ENCODE assay signal across 18 cellular contexts in the genomic region with DNA sequence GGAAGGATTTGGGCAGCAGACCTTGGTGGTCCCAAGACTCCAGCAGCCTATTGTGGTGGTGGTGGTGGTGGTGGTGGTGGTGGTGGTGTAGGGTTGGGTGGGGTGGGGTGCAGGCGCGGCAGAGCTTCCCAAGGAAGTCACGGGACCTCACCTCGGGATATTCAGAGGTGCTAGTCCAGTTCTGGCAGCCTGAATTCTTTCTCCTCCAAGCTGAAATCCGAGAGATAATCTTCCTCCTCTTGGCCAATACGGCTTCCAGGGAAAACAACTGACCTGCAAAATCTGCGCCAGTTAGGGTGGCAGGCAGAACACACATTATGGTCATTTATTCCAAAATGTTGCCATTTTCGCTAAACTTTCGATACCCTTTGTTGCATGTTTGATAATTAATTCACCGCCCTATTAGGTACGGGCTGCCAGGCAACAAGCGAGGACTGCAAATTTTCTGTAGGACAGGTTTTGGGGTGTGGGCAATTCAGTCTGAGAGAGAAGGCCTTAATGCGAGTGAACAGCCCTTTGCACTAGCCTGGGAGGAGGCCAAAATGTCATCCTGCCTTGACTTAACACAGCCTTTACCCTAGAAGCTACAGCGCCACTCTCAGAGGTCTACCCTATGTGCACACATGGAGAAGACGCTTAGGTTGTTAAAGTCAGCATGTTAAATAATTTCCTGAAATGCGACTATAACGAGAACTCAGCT. TPM values are rescaled to one million over a fixed set of nuclear protein-coding genes. Genes with fewer than 3 reads are reported as not detected.
"Had no signal": no experiment of that assay in that cellular context is flagged by ENCODE, and none has a peak within 500 bp of the region (broad histone marks: within the 10 kb centered on the region; RNA-seq: fewer than 3 reads in every experiment).

No MANE protein-coding gene starts in this region.

- H3K27me3 ChIP-seq: cardiac muscle cell, colonic mucosa, right lobe of liver had no signal

- H3K4me3 ChIP-seq: cardiac muscle cell, colonic mucosa, right lobe of liver had no signal

- H3K9me3 ChIP-seq: colonic mucosa, neutrophil, right lobe of liver, thoracic aorta had no signal

- DNase-seq: activated effector memory CD4-positive, alpha-beta T cell treated with Interleukin-2 at 50 U/mL for 16 hours; activated T-cell treated with anti-CD3 and anti-CD28 coated beads, Interleukin-2, amount 50 U/mL, for 1 hour; effector CD8-positive, alpha-beta T cell; hippocampal formation; naive thymus-derived CD8-positive, alpha-beta T cell; right lobe of liver; stimulated activated CD4-positive, alpha-beta T cell treated with anti-CD3 and anti-CD28 coated beads, Interleukin-4, amount 100 ng/mL, for 1 hour; stimulated activated CD8-positive, alpha-beta memory T cell treated with anti-CD3 and anti-CD28 coated beads, Interleukin-4, amount 100 ng/mL, for 48 hours; stimulated activated naive CD8-positive, alpha-beta T cell treated with anti-CD3 and anti-CD28 coated beads, Interleukin-15, Interleukin-2, amounts not matched to agents 100 U/mL and 50 U/mL, for 24 hours had no signal

- ATAC-seq: naive thymus-derived CD8-positive, alpha-beta T cell; right lobe of liver; stimulated activated naive CD8-positive, alpha-beta T cell treated with anti-CD3 and anti-CD28 coated beads, Interleukin-15, Interleukin-2, amounts not matched to agents 100 U/mL and 50 U/mL, for 24 hours had no signal

- H3K36me3 ChIP-seq: cardiac muscle cell, colonic mucosa, neutrophil, right lobe of liver, thoracic aorta had no signal

- H3K4me3 Mint-ChIP-seq: activated naive CD8-positive, alpha-beta T cell; T-helper 1 cell treated with Interleukin-12 subunit alpha and Interleukin-12 subunit beta and Interleukin-4 antibody, amounts not matched to agents 30 μg/mL and 1 μg/mL, for 36 hours had no signal

- H3K36me3 Mint-ChIP-seq: activated naive CD8-positive, alpha-beta T cell; naive thymus-derived CD8-positive, alpha-beta T cell had no signal

- H3K9me3 Mint-ChIP-seq: naive thymus-derived CD8-positive, alpha-beta T cell; T-helper 1 cell treated with Interleukin-12 subunit alpha and Interleukin-12 subunit beta and Interleukin-4 antibody, amounts not matched to agents 30 μg/mL and 1 μg/mL, for 36 hours had no signal

- H3K27ac ChIP-seq: cardiac muscle cell, colonic mucosa, epithelial cell of prostate, neutrophil, right lobe of liver, thoracic aorta had no signal

- H3K4me1 ChIP-seq: colonic mucosa, right lobe of liver had no signal

- H3K27ac Mint-ChIP-seq: activated naive CD8-positive, alpha-beta T cell; naive thymus-derived CD8-positive, alpha-beta T cell; T-helper 1 cell treated with Interleukin-12 subunit alpha and Interleukin-12 subunit beta and Interleukin-4 antibody, amounts not matched to agents 30 μg/mL and 1 μg/mL, for 36 hours had no signal

RNA-seq across cellular contexts. Expression of gene ZBTB8B, which starts 37.5 kb away (rescaled TPM):
- total RNA-seq: colonic mucosa; glomerular endothelial cell; mononuclear cell; naive thymus-derived CD8-positive, alpha-beta T cell; right lobe of liver; thoracic aorta had no signal
- polyA plus RNA-seq: naive thymus-derived CD8-positive, alpha-beta T cell had no signal
